ENCODE assay signal across 8 cellular contexts in genomic region chr7:55572378-55573233, GRCh38. TPM values are rescaled to one million over a fixed set of nuclear protein-coding genes. Genes with fewer than 3 reads are reported as not detected.
DNase-seq lines count a peak whose midpoint lies in the region; ATAC-seq and TF ChIP-seq lines count a peak whose summit lies in the region.

TSS of gene VOPP1 (minus strand) at chr7:55572502. CDS start at chr7:55572324, 178 bp downstream.

- intact Hi-C loops in left cardiac atrium (cut with DNase I) = no loop called here

- H3K4me1 ChIP-seq in HAP-1 (peaks cover 27% of the 10 kb centered on the region), MM.1S (ENCODE audit: low read length) (peaks cover 44% of the 10 kb centered on the region)

- no peaks in the 10 kb centered on the region for H3K9me2 ChIP-seq in MM.1S (replicated peaks; ENCODE audit: insufficient read depth, low read length)

- peak within 1 kb of the TSS; percentile 92 for H3K4me2 ChIP-seq in MM.1S (ENCODE audit: low read depth, low read length)

- POLR2A ChIA-PET in GM10248 (lab: Yijun Ruan, JAX) = interaction anchor here (0.9 kb wide), 1 partner anchor 11 kb away, joined by 3 read pairs; no protein-coding TSS in a partner anchor

- in situ Hi-C loops in HAP-1 (cut with MboI; ENCODE audit: low sequenced_read_pairs) = loop anchor here (25.0 kb wide), 1 partner anchor 810 kb away; the partner anchor contains the start of gene SEC61G

- H3K4me3 ChIP-seq in HAP-1 = peak within 1 kb of the TSS; percentile 78
- peak within 1 kb of the TSS; percentile 95 for H3K4me3 ChIP-seq in MM.1S (ENCODE audit: low read length)

- H3K27ac ChIP-seq in MM.1S (ENCODE audit: low read length) (peak within 1 kb of the TSS; percentile 93), angular gyrus (ENCODE audit: low read depth, low read length) (peak within 1 kb of the TSS; percentile 78)

- peaks cover 59% of the 10 kb centered on the region for H3F3A ChIP-seq in MM.1S (ENCODE audit: insufficient read depth, low read length)

- H3K9me3 ChIP-seq in HAP-1 (no peaks in the 10 kb centered on the region), MM.1S (replicated peaks; ENCODE audit: insufficient read depth, low read length) (no peaks in the 10 kb centered on the region)

- DNase-seq in GM10248 (ENCODE audit: extremely low spot score) (peak; percentile 89), HAP-1 (ENCODE audit: low spot score in 2 of 2) (peak; percentile 57 to 78), MM.1S (peak; percentile 86), T follicular helper cell (ENCODE audit: low read depth) (peak; percentile 35), left cardiac atrium (peak; percentile 72), pons (ENCODE audit: low spot score) (peak; percentile 68)

- no peak for TF ChIP-seq CTCF in GM10248 (IDR thresholded peaks at IDR 0.05; ENCODE audit: control extremely low read depth, extremely low read depth, low read depth, missing control alignments)
- TF ChIP-seq CTCF in MM.1S (IDR thresholded peaks at IDR 0.05; ENCODE audit: low read length) = no peak

- peak within 1 kb of the TSS; percentile 97 for H3K9ac ChIP-seq in MM.1S (ENCODE audit: low read length)

- ATAC-seq in left cardiac atrium (peak; percentile 87 to 90), GM18870 (IDR thresholded peaks at IDR 0.05; ENCODE audit: unreplicated experiment) (no peak)

- H2AFZ ChIP-seq in MM.1S (ENCODE audit: low read length) = peak within 1 kb of the TSS; percentile 55

- no peaks in the 10 kb centered on the region for H3K36me3 ChIP-seq in HAP-1 (replicated peaks)
- H3K36me3 ChIP-seq in MM.1S (replicated peaks; ENCODE audit: insufficient read depth, low read length) = no peaks in the 10 kb centered on the region

- CTCF ChIA-PET in GM10248 (lab: Yijun Ruan, JAX) = interaction anchor here (1.1 to 3.9 kb wide), 8 partner anchors 8 to 502 kb away, joined by 3 to 18 read pairs (median 6); no protein-coding TSS in a partner anchor

- H3K79me2 ChIP-seq in MM.1S (ENCODE audit: low read length) = peaks cover 60% of the 10 kb centered on the region

- H4K20me1 ChIP-seq in MM.1S (ENCODE audit: insufficient read depth, low read length) = no peaks in the 10 kb centered on the region

- no peaks in the 10 kb centered on the region for H3K27me3 ChIP-seq in HAP-1 (ENCODE audit: low read depth)
- H3K27me3 ChIP-seq in MM.1S (replicated peaks; ENCODE audit: insufficient read depth, low read length) = no peaks in the 10 kb centered on the region

RNA-seq across cellular contexts. Expression of gene VOPP1, which starts in this region (rescaled TPM):
- total RNA-seq in left cardiac atrium = 10 to 100 TPM; 28.9 to 32.2 TPM

Comparison
In these comparisons a context has a peak if more than half of its experiments do, and no peak if none do; other contexts are left out.
1. DNase-seq: peak in every context shown above with its lines; median percentile 89 in GM10248; 86 in MM.1S; 72 in left cardiac atrium; 68 in pons; 68 in HAP-1; 35 in T follicular helper cell.